Comparison of ENCODE assay signal across 8 cellular contexts in the genomic region with DNA sequence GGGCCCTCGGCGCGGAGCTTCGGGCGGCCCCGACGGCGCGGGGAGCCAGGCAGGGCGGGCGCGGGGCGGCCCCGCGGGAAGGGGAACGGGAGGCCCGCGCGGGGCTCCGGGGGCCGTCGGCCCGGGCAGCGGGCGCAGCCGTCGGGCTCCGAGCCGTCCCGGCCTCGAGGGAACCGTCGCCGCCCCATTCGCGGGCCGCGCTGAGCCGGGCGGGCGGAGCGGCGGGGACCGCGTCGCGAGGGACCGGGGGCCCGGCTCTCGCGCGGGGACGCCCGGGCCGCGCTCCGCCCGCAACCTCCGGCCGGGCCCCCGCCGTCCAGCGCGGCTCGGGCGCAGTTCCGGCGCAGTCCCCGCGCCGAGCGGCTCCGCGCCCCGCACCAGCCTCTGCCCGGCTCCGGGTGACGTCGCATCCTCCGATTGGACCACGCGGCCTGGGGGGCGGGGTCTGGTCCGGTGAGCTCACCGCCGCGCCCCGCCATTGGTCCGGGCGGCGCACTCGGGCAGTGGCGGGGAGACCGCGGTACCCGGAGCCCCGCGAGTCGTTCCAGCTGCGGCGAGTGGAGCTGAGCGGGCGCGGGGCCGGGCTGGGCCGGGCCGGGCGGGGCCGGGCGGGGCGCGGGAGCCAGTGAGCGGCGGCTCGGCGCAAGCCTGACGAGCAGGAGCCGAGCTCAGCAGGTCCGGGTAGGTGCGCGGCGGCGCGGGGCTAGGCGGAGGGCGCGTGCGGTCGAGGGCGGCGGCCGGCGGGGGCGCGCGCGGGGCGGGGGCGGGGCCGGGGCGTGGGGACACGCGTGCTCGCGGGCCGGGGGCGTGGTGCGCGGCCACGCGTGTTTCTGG.
A peak's percentile ranks its signal among the peaks of the same experiment; 100 is the strongest.
DNase-seq lines count a peak whose midpoint lies in the region; ATAC-seq lines count a peak whose summit lies in the region.

No MANE protein-coding gene starts in this region.

- H3K4me3 ChIP-seq in CD4-positive, CD25-positive, alpha-beta regulatory T cell (ENCODE audit: low read depth, low read length), result no peak overlapping the region
- H3K4me3 ChIP-seq in NT2/D1 (ENCODE audit: insufficient read length, low read depth) (peak overlapping the region; percentile 60), neuron (ENCODE audit: low read length) (peak overlapping the region; percentile 78)

- H3K9me3 Mint-ChIP-seq in CD4-positive, CD25-positive, alpha-beta regulatory T cell, result peaks cover 0 to 1% (median 0%) of the 10 kb centered on the region in 7 donors
- H3K9me3 Mint-ChIP-seq in activated T-helper 17 cell treated with anti-CD3 and anti-CD28 coated beads, Interleukin-2, amount 50 U/mL, for 72 hours, result no peaks in the 10 kb centered on the region

- peaks cover 21% of the 10 kb centered on the region for H3K27me3 ChIP-seq in CD4-positive, CD25-positive, alpha-beta regulatory T cell (ENCODE audit: control insufficient read depth, insufficient read depth, low read length)
- peaks cover 30% of the 10 kb centered on the region for H3K27me3 ChIP-seq in NT2/D1 (ENCODE audit: insufficient read depth, insufficient read length)
- no peaks in the 10 kb centered on the region for H3K27me3 ChIP-seq in neuron (ENCODE audit: insufficient read depth, low read length)

- H3K27ac ChIP-seq in CD4-positive, CD25-positive, alpha-beta regulatory T cell (ENCODE audit: insufficient read depth, low read length, poor library complexity, severe bottlenecking), result no peak overlapping the region

- DNase-seq in CD4-positive, CD25-positive, alpha-beta regulatory T cell, result peak; percentile 87 to 91 (median 90)
- peak; percentile 95 for DNase-seq in HK-2 (ENCODE audit: unreplicated experiment)
- peak; percentile 73 for DNase-seq in NT2/D1 (ENCODE audit: low read depth, low spot score)
- peak; percentile 61 for DNase-seq in fibroblast of peridontal ligament (ENCODE audit: extremely low read depth)
- peak; percentile 80 to 87 (median 86) for DNase-seq in stimulated activated naive CD4-positive, alpha-beta T cell (lab: John Stamatoyannopoulos, UW)

- peak overlapping the region; percentile 85 to 97 (median 86) for H3K4me3 Mint-ChIP-seq in CD4-positive, CD25-positive, alpha-beta regulatory T cell
- H3K4me3 Mint-ChIP-seq in activated T-helper 17 cell treated with anti-CD3 and anti-CD28 coated beads, Interleukin-2, amount 50 U/mL, for 72 hours, result peak overlapping the region; percentile 69

- ATAC-seq in CD4-positive, CD25-positive, alpha-beta regulatory T cell (ENCODE audit: low read depth in 2 of 2), result peak; percentile 94
- ATAC-seq in GM19468 (IDR thresholded peaks at IDR 0.05; ENCODE audit: extremely low read depth, unreplicated experiment), result peak; percentile 95
- peak; percentile 98 for ATAC-seq in activated T-helper 17 cell treated with anti-CD3 and anti-CD28 coated beads, Interleukin-2, amount 50 U/mL, for 72 hours (replicated peaks)

- peak overlapping the region in 2 of 3 donors; percentile 88 for H3K27ac Mint-ChIP-seq in CD4-positive, CD25-positive, alpha-beta regulatory T cell
- no peak overlapping the region for H3K27ac Mint-ChIP-seq in activated T-helper 17 cell treated with anti-CD3 and anti-CD28 coated beads, Interleukin-2, amount 50 U/mL, for 72 hours

- no peaks in the 10 kb centered on the region for H3K36me3 ChIP-seq in CD4-positive, CD25-positive, alpha-beta regulatory T cell (ENCODE audit: control insufficient read depth, insufficient read depth, low read length)
- H3K36me3 ChIP-seq in NT2/D1 (ENCODE audit: insufficient read depth, insufficient read length, low read length) (peaks cover 3% of the 10 kb centered on the region), neuron (ENCODE audit: insufficient read depth, low read length) (no peaks in the 10 kb centered on the region)

- H3K4me1 Mint-ChIP-seq in CD4-positive, CD25-positive, alpha-beta regulatory T cell, result peaks cover 5 to 41% (median 19%) of the 10 kb centered on the region in 4 donors
- H3K4me1 Mint-ChIP-seq in activated T-helper 17 cell treated with anti-CD3 and anti-CD28 coated beads, Interleukin-2, amount 50 U/mL, for 72 hours, result peaks cover 3% of the 10 kb centered on the region

- no peaks in the 10 kb centered on the region for H3K36me3 Mint-ChIP-seq in CD4-positive, CD25-positive, alpha-beta regulatory T cell
- H3K36me3 Mint-ChIP-seq in activated T-helper 17 cell treated with anti-CD3 and anti-CD28 coated beads, Interleukin-2, amount 50 U/mL, for 72 hours (ENCODE audit: low read depth), result no peaks in the 10 kb centered on the region

- peaks cover 60% of the 10 kb centered on the region for H3K27me3 Mint-ChIP-seq in CD4-positive, CD25-positive, alpha-beta regulatory T cell
- peaks cover 10% of the 10 kb centered on the region for H3K27me3 Mint-ChIP-seq in activated T-helper 17 cell treated with anti-CD3 and anti-CD28 coated beads, Interleukin-2, amount 50 U/mL, for 72 hours

- H3K9ac ChIP-seq in NT2/D1 (ENCODE audit: insufficient read length, low read depth), result peak overlapping the region; percentile 70

- peaks cover 16% of the 10 kb centered on the region for H3K4me1 ChIP-seq in CD4-positive, CD25-positive, alpha-beta regulatory T cell (ENCODE audit: control insufficient read depth, insufficient read depth, low read length, poor library complexity, severe bottlenecking)
- H3K4me1 ChIP-seq in NT2/D1 (ENCODE audit: insufficient read depth, insufficient read length), result peaks cover 11% of the 10 kb centered on the region
- peaks cover 28% of the 10 kb centered on the region for H3K4me1 ChIP-seq in neuron (ENCODE audit: insufficient read depth, low read length)

- no peak overlapping the region for H2AFZ ChIP-seq in neuron (ENCODE audit: low read depth, low read length)

- no peaks in the 10 kb centered on the region for H3K9me3 ChIP-seq in CD4-positive, CD25-positive, alpha-beta regulatory T cell (ENCODE audit: control insufficient read depth in 2 of 2, low read length in 2 of 2)
- H3K9me3 ChIP-seq in NT2/D1 (ENCODE audit: insufficient read depth, low read length) (0 out of 2 replicates have a peak, but pooled peaks cover 5% of the 10 kb centered on the region), neuron (ENCODE audit: low read length) (no peaks in the 10 kb centered on the region)
